In genomic region chr2:223692227-223692947, GRCh38 we compare ENCODE assay signal across 8 cellular contexts.
DNase-seq lines count a peak whose midpoint lies in the region; ATAC-seq, FAIRE-seq and TF ChIP-seq lines count a peak whose summit lies in the region.

No MANE protein-coding gene starts in this region.

- peak; percentile 0 for DNase-seq in NCI-H1436 (lab: John Stamatoyannopoulos, UW)
- no peak for DNase-seq in NCI-H1436 treated with DMSO at 0.1 percent for 48 hours (lab: John Stamatoyannopoulos, UW)
- peak; percentile 69 for DNase-seq in NCI-H2227 treated with DMSO at 0.1 percent for 48 hours (lab: John Stamatoyannopoulos, UW)
- DNase-seq in bronchial epithelial cell (ENCODE audit: low read depth) = peak; percentile 51
- peak in 1 of 2 donors; percentile 40 for DNase-seq in left lung
- DNase-seq in activated effector memory CD4-positive, alpha-beta T cell treated with anti-CD3 and anti-CD28 coated beads, Interleukin-2, amount 50 U/mL, for 16 hours = no peak
- DNase-seq in activated T-cell treated with anti-CD3 and anti-CD28 coated beads, Interleukin-2, amount 50 U/mL, for 48 hours = no peak
- DNase-seq in activated T-helper 2 cell treated with anti-CD3 and anti-CD28 coated beads, Interferon-gamma antibody, Interleukin-2, Interleukin-4, amounts not matched to agents 10 μg/mL and 5 μg/mL and 100 μg/mL, durations not matched to agents 14 hours and 24 hours and 36 hours (ENCODE audit: low spot score) = no peak

- H3K27me3 ChIP-seq in bronchial epithelial cell (ENCODE audit: control insufficient read depth, insufficient read depth, low read length) (no peaks in the 10 kb centered on the region), left lung (no peaks in the 10 kb centered on the region)

- H3K4me1 Mint-ChIP-seq in activated T-helper 2 cell treated with anti-CD3 and anti-CD28 coated beads, Interferon-gamma antibody, Interleukin-2, Interleukin-4, amounts not matched to agents 10 μg/mL and 5 μg/mL and 100 μg/mL, durations not matched to agents 14 hours and 24 hours and 36 hours (ENCODE audit: low read depth) = peaks cover 7% of the 10 kb centered on the region

- no peak overlapping the region for H3K27ac Mint-ChIP-seq in activated T-helper 2 cell treated with anti-CD3 and anti-CD28 coated beads, Interferon-gamma antibody, Interleukin-2, Interleukin-4, amounts not matched to agents 10 μg/mL and 5 μg/mL and 100 μg/mL, durations not matched to agents 14 hours and 24 hours and 36 hours

- H3K4me3 Mint-ChIP-seq in activated T-helper 2 cell treated with anti-CD3 and anti-CD28 coated beads, Interferon-gamma antibody, Interleukin-2, Interleukin-4, amounts not matched to agents 10 μg/mL and 5 μg/mL and 100 μg/mL, durations not matched to agents 14 hours and 24 hours and 36 hours (ENCODE audit: low read depth) = no peak overlapping the region

- H3K27me3 Mint-ChIP-seq in activated T-helper 2 cell treated with anti-CD3 and anti-CD28 coated beads, Interferon-gamma antibody, Interleukin-2, Interleukin-4, amounts not matched to agents 10 μg/mL and 5 μg/mL and 100 μg/mL, durations not matched to agents 14 hours and 24 hours and 36 hours (ENCODE audit: low read depth) = peaks cover 25% of the 10 kb centered on the region

- H3K9me3 Mint-ChIP-seq in activated T-helper 2 cell treated with anti-CD3 and anti-CD28 coated beads, Interferon-gamma antibody, Interleukin-2, Interleukin-4, amounts not matched to agents 10 μg/mL and 5 μg/mL and 100 μg/mL, durations not matched to agents 14 hours and 24 hours and 36 hours = no peaks in the 10 kb centered on the region

- no peak overlapping the region for H3K4me3 ChIP-seq in bronchial epithelial cell (ENCODE audit: low read depth, low read length)
- H3K4me3 ChIP-seq in left lung = no peak overlapping the region

- no peaks in the 10 kb centered on the region for H3K9me3 ChIP-seq in left lung

- intact Hi-C loops in left lung (cut with DNase I) = no loop called here
- intact Hi-C loops in activated T-helper 2 cell treated with anti-CD3 and anti-CD28 coated beads, Interferon-gamma antibody, Interleukin-2, Interleukin-4, amounts not matched to agents 10 μg/mL and 5 μg/mL and 100 μg/mL, durations not matched to agents 14 hours and 24 hours and 36 hours (cut with micrococcal nuclease) = loop anchor here (5.0 to 10.0 kb wide), 2 partner anchors 35 to 252 kb away; partner anchors contain the start of gene WDFY1

- no peaks in the 10 kb centered on the region for H3K36me3 Mint-ChIP-seq in activated T-helper 2 cell treated with anti-CD3 and anti-CD28 coated beads, Interferon-gamma antibody, Interleukin-2, Interleukin-4, amounts not matched to agents 10 μg/mL and 5 μg/mL and 100 μg/mL, durations not matched to agents 14 hours and 24 hours and 36 hours (ENCODE audit: low read depth)

- TF ChIP-seq CTCF in bronchial epithelial cell (IDR thresholded peaks at IDR 0.05; ENCODE audit: insufficient read depth, low read length, severe bottlenecking) = peak; percentile 64
- TF ChIP-seq CTCF in left lung (IDR thresholded peaks at IDR 0.05) = peak; percentile 28 to 36

- no peak for FAIRE-seq in bronchial epithelial cell (lab: Jason Lieb, UNC)

- no peaks in the 10 kb centered on the region for H3K4me1 ChIP-seq in left lung

- peak; percentile 80 for ATAC-seq in left lung

- H3K36me3 ChIP-seq in bronchial epithelial cell (ENCODE audit: control insufficient read depth, insufficient read depth, low read length) (no peaks in the 10 kb centered on the region), left lung (no peaks in the 10 kb centered on the region)

- H3K27ac ChIP-seq in left lung = no peak overlapping the region

Comparison
In these comparisons a context has a peak if more than half of its experiments do, and no peak if none do; other contexts are left out.
1. DNase-seq: peak in NCI-H1436 (single experiment), NCI-H2227 treated with DMSO at 0.1 percent for 48 hours (single experiment) and bronchial epithelial cell (single experiment); none in NCI-H1436 treated with DMSO at 0.1 percent for 48 hours (single experiment), activated effector memory CD4-positive, alpha-beta T cell treated with anti-CD3 and anti-CD28 coated beads, Interleukin-2, amount 50 U/mL, for 16 hours (single experiment), activated T-cell treated with anti-CD3 and anti-CD28 coated beads, Interleukin-2, amount 50 U/mL, for 48 hours (0 of 2) and activated T-helper 2 cell treated with anti-CD3 and anti-CD28 coated beads, Interferon-gamma antibody, Interleukin-2, Interleukin-4, amounts not matched to agents 10 μg/mL and 5 μg/mL and 100 μg/mL, durations not matched to agents 14 hours and 24 hours and 36 hours (single experiment).